In the genomic region with DNA sequence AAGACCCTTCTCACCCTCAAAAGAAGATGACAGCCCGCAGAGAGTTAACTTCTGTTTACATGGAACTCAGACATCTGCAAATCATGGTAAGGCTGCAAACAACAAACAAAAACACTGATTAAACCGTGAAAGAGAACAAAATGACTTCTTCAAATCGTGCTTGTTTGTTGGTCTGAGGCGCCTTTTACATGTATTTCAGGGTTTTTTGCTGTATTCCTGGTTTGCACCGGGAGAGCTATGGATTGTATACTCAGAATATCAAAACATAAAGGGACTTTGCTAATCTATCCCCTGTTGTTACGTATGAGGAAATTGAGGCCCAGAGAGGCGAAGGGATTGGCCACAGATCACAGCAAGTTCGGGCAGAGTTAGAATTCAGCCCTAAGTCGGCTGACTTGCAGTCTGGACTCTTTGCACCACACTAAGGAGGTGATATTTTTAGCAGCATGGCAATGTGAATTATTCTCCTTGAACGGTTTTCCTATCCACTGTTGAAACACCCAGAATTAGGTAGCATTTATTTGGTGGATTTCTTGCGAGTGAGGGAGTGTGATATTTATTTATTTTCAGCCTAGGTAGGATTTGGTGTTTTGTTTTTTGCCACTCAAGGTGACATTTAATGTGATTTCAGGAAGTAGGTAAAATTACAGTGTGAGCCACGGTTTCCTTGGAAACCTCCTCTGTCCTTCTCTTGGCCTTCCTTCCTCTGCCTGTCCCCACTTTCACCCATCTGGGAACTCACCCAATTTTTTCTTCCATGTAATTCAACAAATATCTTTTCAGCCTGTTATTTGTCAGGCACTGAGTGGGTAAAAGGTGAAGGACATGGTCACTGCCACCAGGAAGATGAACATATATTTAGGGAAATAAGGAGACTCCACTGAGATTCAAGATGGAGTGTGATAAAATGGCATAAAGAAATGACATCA, we compare ENCODE assay signal across 8 cellular contexts. TPM values are rescaled to one million over a fixed set of nuclear protein-coding genes. Genes with fewer than 3 reads are reported as not detected.
A peak's percentile ranks its signal among the peaks of the same experiment; 100 is the strongest.
DNase-seq lines count a peak whose midpoint lies in the region; TF ChIP-seq lines count a peak whose summit lies in the region.

No MANE protein-coding gene starts in this region.

- intact Hi-C loops in uterus (cut with DNase I; ENCODE audit: low total_unique reads): no loop called here

- H3K9me3 Mint-ChIP-seq in mesothelial cell of epicardium: no peaks in the 10 kb centered on the region

- H3K27me3 Mint-ChIP-seq in mesothelial cell of epicardium (ENCODE audit: low read depth): peaks cover 3% of the 10 kb centered on the region

- no peak for TF ChIP-seq CTCF in BJ (IDR thresholded peaks at IDR 0.05; ENCODE audit: insufficient read depth, low read depth, low read length)
- TF ChIP-seq CTCF in HEK293 (tag by site-specific recombination; IDR thresholded peaks at IDR 0.05): no peak
- TF ChIP-seq CTCF in mesothelial cell of epicardium (IDR thresholded peaks at IDR 0.05; ENCODE audit: unreplicated experiment): no peak
- TF ChIP-seq CTCF in uterus (IDR thresholded peaks at IDR 0.05): no peak

- no peak overlapping the region; the same call in 1 of the 2 replicates for H3K27ac ChIP-seq in HEK293 (ENCODE audit: extremely low read depth, low read depth, low read length)
- peak overlapping the region; percentile 86 to 87 for H3K27ac ChIP-seq in uterus

- H3K27me3 ChIP-seq in BJ (ENCODE audit: control insufficient read depth, insufficient read depth, low read length): no peaks in the 10 kb centered on the region
- no peaks in the 10 kb centered on the region for H3K27me3 ChIP-seq in uterus

- H3K4me1 ChIP-seq in HEK293 (ENCODE audit: control insufficient read depth, insufficient read depth, low read length) (peaks cover 3% of the 10 kb centered on the region; the same call in 1 of the 2 replicates), uterus (peaks cover 0 to 10% of the 10 kb centered on the region in 2 donors)

- POLR2A ChIA-PET in BJ (lab: Charles Lee) (no interaction called here), HEK293 (lab: Yijun Ruan, JAX) (interaction anchor here (0.6 to 1.3 kb wide), 3 partner anchors 13 to 125 kb away, joined by 4 to 5 read pairs (median 5); no protein-coding TSS in a partner anchor)

- H3K36me3 Mint-ChIP-seq in mesothelial cell of epicardium: no peaks in the 10 kb centered on the region

- no peak for TF ChIP-seq POLR2A in uterus (IDR thresholded peaks at IDR 0.05)

- no peaks in the 10 kb centered on the region for H3K9me3 ChIP-seq in HEK293 (ENCODE audit: control insufficient read depth, insufficient read depth, low read depth, low read length)
- H3K9me3 ChIP-seq in uterus: no peaks in the 10 kb centered on the region

- peak overlapping the region; percentile 81 for H3K4me3 ChIP-seq in BJ (ENCODE audit: low read depth, low read length)
- H3K4me3 ChIP-seq in HEK293 (ENCODE audit: low read depth, low read length): peak overlapping the region; percentile 75
- peak overlapping the region; percentile 72 to 90 for H3K4me3 ChIP-seq in uterus

- H3K4me3 Mint-ChIP-seq in mesothelial cell of epicardium: peak overlapping the region; percentile 95

- no peak for DNase-seq in BJ (ENCODE audit: low read depth)
- DNase-seq in T follicular helper cell (ENCODE audit: low read depth): peak; percentile 16
- peak; percentile 6 for DNase-seq in effector CD4-positive, alpha-beta T cell
- DNase-seq in mesothelial cell of epicardium (ENCODE audit: low spot score in 2 of 2, unreplicated experiment in 2 of 2): no peak
- DNase-seq in uterus: no peak
- DNase-seq in SHP77 treated with DMSO at 0.1 percent for 48 hours (lab: John Stamatoyannopoulos, UW): no peak
- no peak for DNase-seq in D341Med (ENCODE audit: low spot score)

- H3K4me1 Mint-ChIP-seq in mesothelial cell of epicardium: peaks cover 44% of the 10 kb centered on the region

- CTCF ChIA-PET in BJ (lab: Yijun Ruan, JAX): interaction anchor here (0.6 to 1.0 kb wide), 3 partner anchors 67 to 369 kb away, joined by 3 to 4 read pairs (median 3); no protein-coding TSS in a partner anchor
- CTCF ChIA-PET in HEK293 (lab: Yijun Ruan, JAX): no interaction called here

- H3K36me3 ChIP-seq in BJ (ENCODE audit: control insufficient read depth, insufficient read depth, low read length) (no peaks in the 10 kb centered on the region), HEK293 (ENCODE audit: control insufficient read depth in 2 of 2, insufficient read depth in 1 of 2, low read length in 2 of 2) (peaks cover 0 to 4% of the 10 kb centered on the region in 2 experiments; a peak in 2 of 3 replicates), uterus (no peaks in the 10 kb centered on the region)

- H3K27ac Mint-ChIP-seq in mesothelial cell of epicardium: peak overlapping the region; percentile 94

TF ChIP-seq in HEK293, 187 proteins besides CTCF, POLR2A, EP300 and RAD21:
- TF ChIP-seq ZNF335 (tag by site-specific recombination; conservative IDR thresholded peaks at IDR 0.05) (peak; percentile 99), KLF8 (tag by site-specific recombination; IDR thresholded peaks at IDR 0.05) (no peak)

RNA-seq across cellular contexts. Expression of gene PDE6D, which starts 1.0 kb away (rescaled TPM):
- 28.7 and 35.1 TPM in 2 replicates for polyA plus RNA-seq in BJ (2011; rRNA removed)
- polyA minus RNA-seq in BJ (2011; rRNA and poly(A)+ RNA removed): 6.1 and 10.1 TPM in 2 replicates
- total RNA-seq in mesothelial cell of epicardium: 15.2 to 16.5 TPM (median 15.4 TPM) in 3 replicates
- 100 to 1,000 TPM in 1 of 4 donors, 10 to 100 TPM in 3; 23.5 to 140 (median 43.6) TPM for total RNA-seq in uterus

RNA-seq across cellular contexts. Expression of gene COPS7B, which starts 4.2 kb away (rescaled TPM):
- polyA plus RNA-seq in BJ (2011; rRNA removed): 40.8 and 52.7 TPM in 2 replicates
- polyA minus RNA-seq in BJ (2011; rRNA and poly(A)+ RNA removed): 15.9 and 23.3 TPM in 2 replicates
- total RNA-seq in mesothelial cell of epicardium (53.6 to 58.9 TPM (median 57.3 TPM) in 3 replicates), uterus (10 to 100 TPM; 19.1 to 31.8 (median 24.4) TPM)

Comparison
In these comparisons a context has a peak if more than half of its experiments do, and no peak if none do; other contexts are left out.
1. DNase-seq: peak in T follicular helper cell (single experiment) and effector CD4-positive, alpha-beta T cell (single experiment); none in BJ (single experiment), mesothelial cell of epicardium (0 of 2), uterus (0 of 2), SHP77 treated with DMSO at 0.1 percent for 48 hours (single experiment) and D341Med (single experiment).
2. Peak in every context shown above with its lines, with median percentiles within 50 percentile points of each other: H3K4me3 ChIP-seq.